ENCODE assay signal across 14 cellular contexts in the genomic region with DNA sequence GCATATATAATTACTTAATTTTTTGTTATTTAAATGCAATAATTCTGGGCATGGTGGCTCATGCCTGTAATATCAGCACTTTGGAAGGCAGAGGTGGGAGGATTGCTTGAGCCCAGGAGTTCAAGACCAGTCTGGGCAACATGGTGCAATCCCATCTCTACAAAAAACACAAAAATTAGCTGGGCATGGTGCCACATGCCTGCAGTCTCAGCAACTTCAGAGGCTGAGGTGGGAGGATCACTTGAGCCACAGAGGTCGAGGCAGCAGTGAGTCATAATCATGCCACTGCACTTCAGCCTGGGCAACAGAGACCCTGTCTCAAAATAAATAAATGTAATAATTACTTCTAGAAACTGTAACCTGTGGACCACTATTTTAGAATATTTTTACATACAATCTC. TPM values are rescaled to one million over a fixed set of nuclear protein-coding genes. Genes with fewer than 3 reads are reported as not detected.
DNase-seq lines count a peak whose midpoint lies in the region; ATAC-seq, FAIRE-seq and TF ChIP-seq lines count a peak whose summit lies in the region.
"Had no signal": no experiment of that assay in that cellular context is flagged by ENCODE, and none has a peak within 500 bp of the region (broad histone marks: within the 10 kb centered on the region; RNA-seq: fewer than 3 reads in every experiment).

No MANE protein-coding gene starts in this region.

- H3K4me3 ChIP-seq in HCT116 (replicated peaks in 1 of 2; ENCODE audit: low read depth in 1 of 2, low read length in 2 of 2), result no peak overlapping the region
- H3K4me3 ChIP-seq in RWPE2 (ENCODE audit: severe bottlenecking), result no peak overlapping the region
- no peak overlapping the region for H3K4me3 ChIP-seq in fibroblast of mammary gland (ENCODE audit: control insufficient read depth, low read depth, low read length)
- H3K4me3 ChIP-seq in sigmoid colon, result no peak overlapping the region

- H2AFZ ChIP-seq in HCT116 (ENCODE audit: low read depth, low read length, poor library complexity, severe bottlenecking), result no peak overlapping the region

- no peaks in the 10 kb centered on the region for H4K20me1 ChIP-seq in HCT116 (ENCODE audit: insufficient read depth)

- BruUV-seq in HCT116 (replicated peaks; lab: Mats Ljungman, UMichigan), result no TSS peak

- H3K27me3 ChIP-seq in HCT116 (ENCODE audit: insufficient read depth, low read length), result no peaks in the 10 kb centered on the region
- H3K27me3 ChIP-seq in RWPE2 (ENCODE audit: insufficient read depth, poor library complexity, severe bottlenecking), result no peaks in the 10 kb centered on the region
- no peaks in the 10 kb centered on the region for H3K27me3 ChIP-seq in sigmoid colon

- no peak for TF ChIP-seq EP300 in sigmoid colon (IDR thresholded peaks at IDR 0.05)

- H3K27ac ChIP-seq in HCT116 (ENCODE audit: low read depth, low read length) (peak overlapping the region; percentile 17; the same call in 1 of the 2 replicates), RWPE2 (ENCODE audit: poor library complexity, severe bottlenecking) (peak overlapping the region; percentile 39), sigmoid colon (peak overlapping the region in 1 of 4 donors; percentile 58)

- no peak for FAIRE-seq in frontal cortex (lab: Jason Lieb, UNC)

- TF ChIP-seq CTCF in HCT116 (IDR thresholded peaks at IDR 0.05 in 2 of 3, conservative IDR thresholded peaks at IDR 0.05 in 1 of 3; ENCODE audit: borderline replicate concordance in 1 of 3, insufficient read depth in 1 of 3, low read depth in 2 of 3, low read length in 2 of 3) (no peak), RWPE2 (IDR thresholded peaks at IDR 0.05; ENCODE audit: poor library complexity, severe bottlenecking) (no peak), fibroblast of mammary gland (conservative IDR thresholded peaks at IDR 0.05; ENCODE audit: control insufficient read depth, insufficient read depth, low read depth, low read length) (no peak), sigmoid colon (IDR thresholded peaks at IDR 0.05) (no peak)

- peak overlapping the region; percentile 57 for H3K4me2 ChIP-seq in HCT116 (ENCODE audit: low read length)

- no peak overlapping the region for H3K9ac ChIP-seq in HCT116 (ENCODE audit: low read length)

- RAD21 ChIA-PET in HCT116 (lab: Charles Lee; ENCODE audit: low non-redundant PET in 1 of 2, low total read pairs in 2 of 2, uncharacterized antibody in 2 of 2, unreplicated experiment in 2 of 2), result no interaction called here

- POLR2A ChIA-PET in HCT116 (lab: Charles Lee), result no interaction called here

- CTCF ChIA-PET in HCT116 (lab: Charles Lee), result no interaction called here

- peak; percentile 52 for DNase-seq in HCT116 (ENCODE audit: low read depth, low spot score)
- DNase-seq in RWPE2 (ENCODE audit: low spot score), result no peak
- peak; percentile 69 for DNase-seq in fibroblast of mammary gland (ENCODE audit: low read depth)
- peak; percentile 65 for DNase-seq in sigmoid colon
- DNase-seq in amygdala (lab: John Stamatoyannopoulos, UW), result no peak
- no peak for DNase-seq in frontal cortex (ENCODE audit: low spot score in 2 of 2)
- DNase-seq: activated CD4-positive, alpha-beta memory T cell treated with anti-CD3 and anti-CD28 coated beads for 36 hours; CD8-positive, alpha-beta T cell; NCI-H1930; stimulated activated CD4-positive, alpha-beta T cell treated with anti-CD3 and anti-CD28 coated beads, Interleukin-1b, Interleukin-23, amount 100 ng/mL, for 48 hours; stimulated activated naive CD4-positive, alpha-beta T cell treated with Interleukin-2 at 50 U/mL for 16 hours; T-helper 1 cell had no signal

- no peaks in the 10 kb centered on the region for H3K9me2 ChIP-seq in HCT116 (ENCODE audit: insufficient read depth)

- WGBS in sigmoid colon, 2 donors, result 64 to 67% methylated on average over 1 of the region's 1 CpG

- TF ChIP-seq POLR2A in HCT116 (IDR thresholded peaks at IDR 0.05; ENCODE audit: borderline replicate concordance, extremely low read depth, insufficient read depth, insufficient read length) (no peak), sigmoid colon (IDR thresholded peaks at IDR 0.05) (no peak)

- H3K36me3 ChIP-seq in HCT116 (ENCODE audit: control insufficient read depth in 1 of 2, insufficient read depth in 2 of 2, low read length in 2 of 2) (no peaks in the 10 kb centered on the region), RWPE2 (ENCODE audit: low read depth) (no peaks in the 10 kb centered on the region), sigmoid colon (peaks cover 0 to under 1% (median 0%) of the 10 kb centered on the region in 4 donors)

- ATAC-seq in HCT116, result peak; percentile 72
- peak; percentile 25; the same call in 1 of the 3 replicates for ATAC-seq in RWPE2 (ENCODE audit: low read depth)
- no peak for ATAC-seq in HG03025 (IDR thresholded peaks at IDR 0.05; ENCODE audit: low FRiP score, unreplicated experiment)
- ATAC-seq in GM21529 (IDR thresholded peaks at IDR 0.05; ENCODE audit: unreplicated experiment), result no peak
- ATAC-seq: CD8-positive, alpha-beta T cell had no signal

- H3K9me3 ChIP-seq in HCT116 (ENCODE audit: control insufficient read depth in 1 of 2, insufficient read depth in 1 of 2, low read depth in 1 of 2, low read length in 2 of 2) (peaks cover 4 to 5% of the 10 kb centered on the region in 2 experiments; a peak in 1 of 4 replicates), RWPE2 (ENCODE audit: severe bottlenecking) (no peaks in the 10 kb centered on the region), sigmoid colon (no peaks in the 10 kb centered on the region)

- intact Hi-C loops in HCT116 (cut with micrococcal nuclease), result loop anchor here (5.0 kb wide), 1 partner anchor 56 kb away; no protein-coding TSS in a partner anchor
- intact Hi-C loops in sigmoid colon (cut with DNase I), result no loop called here

- no peaks in the 10 kb centered on the region for H3K79me2 ChIP-seq in HCT116 (ENCODE audit: insufficient read depth, low read length)

- no peak for TF ChIP-seq RAD21 in HCT116 (IDR thresholded peaks at IDR 0.05; ENCODE audit: low read depth)

- peaks cover 29 to 30% of the 10 kb centered on the region in 2 experiments for H3K4me1 ChIP-seq in HCT116 (ENCODE audit: control insufficient read depth in 1 of 2, insufficient read depth in 2 of 2, low read length in 2 of 2)
- H3K4me1 ChIP-seq in RWPE2 (ENCODE audit: insufficient read depth, poor library complexity, severe bottlenecking), result peaks cover 21% of the 10 kb centered on the region
- H3K4me1 ChIP-seq in sigmoid colon, result peaks cover 0 to 29% (median 6%) of the 10 kb centered on the region in 4 donors

TF ChIP-seq in HCT116, 20 proteins besides CTCF, POLR2A, EP300 and RAD21 (continues in another document):
- TF ChIP-seq ZNF274 (IDR thresholded peaks at IDR 0.05; ENCODE audit: low read depth, low read length), result no peak
- peak; percentile 32; the same call in 1 of the 2 replicates for TF ChIP-seq EGR1 (IDR thresholded peaks at IDR 0.05; ENCODE audit: low read depth)
- TF ChIP-seq FOSL1 (IDR thresholded peaks at IDR 0.05; ENCODE audit: low read depth), result peak; percentile 45; the same call in 1 of the 2 replicates
- no peak for TF ChIP-seq SRF (IDR thresholded peaks at IDR 0.05; ENCODE audit: low read depth)
- TF ChIP-seq, protein P1, sequence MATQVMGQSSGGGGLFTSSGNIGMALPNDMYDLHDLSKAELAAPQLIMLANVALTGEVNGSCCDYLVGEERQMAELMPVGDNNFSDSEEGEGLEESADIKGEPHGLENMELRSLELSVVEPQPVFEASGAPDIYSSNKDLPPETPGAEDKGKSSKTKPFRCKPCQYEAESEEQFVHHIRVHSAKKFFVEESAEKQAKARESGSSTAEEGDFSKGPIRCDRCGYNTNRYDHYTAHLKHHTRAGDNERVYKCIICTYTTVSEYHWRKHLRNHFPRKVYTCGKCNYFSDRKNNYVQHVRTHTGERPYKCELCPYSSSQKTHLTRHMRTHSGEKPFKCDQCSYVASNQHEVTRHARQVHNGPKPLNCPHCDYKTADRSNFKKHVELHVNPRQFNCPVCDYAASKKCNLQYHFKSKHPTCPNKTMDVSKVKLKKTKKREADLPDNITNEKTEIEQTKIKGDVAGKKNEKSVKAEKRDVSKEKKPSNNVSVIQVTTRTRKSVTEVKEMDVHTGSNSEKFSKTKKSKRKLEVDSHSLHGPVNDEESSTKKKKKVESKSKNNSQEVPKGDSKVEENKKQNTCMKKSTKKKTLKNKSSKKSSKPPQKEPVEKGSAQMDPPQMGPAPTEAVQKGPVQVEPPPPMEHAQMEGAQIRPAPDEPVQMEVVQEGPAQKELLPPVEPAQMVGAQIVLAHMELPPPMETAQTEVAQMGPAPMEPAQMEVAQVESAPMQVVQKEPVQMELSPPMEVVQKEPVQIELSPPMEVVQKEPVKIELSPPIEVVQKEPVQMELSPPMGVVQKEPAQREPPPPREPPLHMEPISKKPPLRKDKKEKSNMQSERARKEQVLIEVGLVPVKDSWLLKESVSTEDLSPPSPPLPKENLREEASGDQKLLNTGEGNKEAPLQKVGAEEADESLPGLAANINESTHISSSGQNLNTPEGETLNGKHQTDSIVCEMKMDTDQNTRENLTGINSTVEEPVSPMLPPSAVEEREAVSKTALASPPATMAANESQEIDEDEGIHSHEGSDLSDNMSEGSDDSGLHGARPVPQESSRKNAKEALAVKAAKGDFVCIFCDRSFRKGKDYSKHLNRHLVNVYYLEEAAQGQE (IDR thresholded peaks at IDR 0.05; ENCODE audit: low read depth), result no peak
- TF ChIP-seq CEBPB (IDR thresholded peaks at IDR 0.05; ENCODE audit: low read depth), result peak; percentile 63; the same call in 1 of the 2 replicates
- no peak for TF ChIP-seq EZH2phosphoT487 (IDR thresholded peaks at IDR 0.05; ENCODE audit: borderline replicate concordance)
- TF ChIP-seq, protein P2, sequence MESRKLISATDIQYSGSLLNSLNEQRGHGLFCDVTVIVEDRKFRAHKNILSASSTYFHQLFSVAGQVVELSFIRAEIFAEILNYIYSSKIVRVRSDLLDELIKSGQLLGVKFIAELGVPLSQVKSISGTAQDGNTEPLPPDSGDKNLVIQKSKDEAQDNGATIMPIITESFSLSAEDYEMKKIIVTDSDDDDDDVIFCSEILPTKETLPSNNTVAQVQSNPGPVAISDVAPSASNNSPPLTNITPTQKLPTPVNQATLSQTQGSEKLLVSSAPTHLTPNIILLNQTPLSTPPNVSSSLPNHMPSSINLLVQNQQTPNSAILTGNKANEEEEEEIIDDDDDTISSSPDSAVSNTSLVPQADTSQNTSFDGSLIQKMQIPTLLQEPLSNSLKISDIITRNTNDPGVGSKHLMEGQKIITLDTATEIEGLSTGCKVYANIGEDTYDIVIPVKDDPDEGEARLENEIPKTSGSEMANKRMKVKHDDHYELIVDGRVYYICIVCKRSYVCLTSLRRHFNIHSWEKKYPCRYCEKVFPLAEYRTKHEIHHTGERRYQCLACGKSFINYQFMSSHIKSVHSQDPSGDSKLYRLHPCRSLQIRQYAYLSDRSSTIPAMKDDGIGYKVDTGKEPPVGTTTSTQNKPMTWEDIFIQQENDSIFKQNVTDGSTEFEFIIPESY (IDR thresholded peaks at IDR 0.05; ENCODE audit: extremely low read depth, insufficient replicate concordance, low read length), result no peak
- TF ChIP-seq ZFX (IDR thresholded peaks at IDR 0.05), result no peak
- 0 out of 2 replicates have a peak, but pooled peaks have one; percentile 23 for TF ChIP-seq POLR2AphosphoS5 (IDR thresholded peaks at IDR 0.05; ENCODE audit: low read depth, low read length)

RNA-seq across cellular contexts. Expression of a gene that starts 21.5 kb away (rescaled TPM):
- total RNA-seq in HCT116 (2021; ENCODE audit: unreplicated experiment), result 14.8 TPM
- 4.4 and 5.5 TPM in 2 replicates for polyA plus RNA-seq in HCT116 (2012)
- total RNA-seq in sigmoid colon, result 10 to 100 TPM; 16.7 to 36.7 (median 20.5) TPM
- 10 to 100 TPM; 10.2 to 26.2 (median 12.0) TPM for polyA plus RNA-seq in sigmoid colon
- total RNA-seq in frontal cortex, result 12.6 TPM

Comparison
In these comparisons a context has a peak if more than half of its experiments do, and no peak if none do; other contexts are left out.
1. ATAC-seq: peak in HCT116 (single experiment) and RWPE2 (single experiment); none in HG03025 (single experiment) and GM21529 (single experiment).
2. DNase-seq: peak in HCT116 (single experiment), fibroblast of mammary gland (single experiment) and sigmoid colon (single experiment); none in RWPE2 (single experiment), amygdala (0 of 56) and frontal cortex (0 of 2).